5 cellular contexts compared by ENCODE assay signal in the genomic region with DNA sequence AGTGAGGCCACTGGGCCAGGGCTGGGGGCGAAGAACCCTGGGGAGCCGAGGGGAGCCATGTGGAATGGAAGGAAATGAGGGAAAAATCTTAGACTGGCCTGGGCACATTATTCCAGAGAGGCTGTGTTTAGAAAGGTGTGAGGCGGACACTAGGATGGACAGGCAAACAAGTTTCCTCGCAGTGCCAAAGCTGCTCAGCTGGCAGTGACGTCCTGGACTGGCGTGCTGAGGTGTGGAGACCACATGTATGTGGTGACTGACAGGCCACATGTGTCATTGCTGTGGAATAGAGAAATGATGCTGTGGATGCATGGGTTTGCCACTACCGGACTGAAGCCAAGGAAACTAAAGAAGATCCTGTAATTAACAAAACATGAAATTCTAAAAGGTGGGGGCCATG. TPM values are rescaled to one million over a fixed set of nuclear protein-coding genes. Genes with fewer than 3 reads are reported as not detected.
"Had no signal": no experiment of that assay in that cellular context is flagged by ENCODE, and none has a peak within 500 bp of the region (broad histone marks: within the 10 kb centered on the region; RNA-seq: fewer than 3 reads in every experiment).

No MANE protein-coding gene starts in this region.

- H3K27ac ChIP-seq: GM23248 had no signal

- H2AFZ ChIP-seq: GM23248 had no signal

- H3K9ac ChIP-seq: GM23248 had no signal

- H3K4me3 ChIP-seq: GM23248 had no signal

- H3K4me3 Mint-ChIP-seq: H9 had no signal

- H3K27ac Mint-ChIP-seq: H9 had no signal

- DNase-seq: GM23248, GOT3, H9, HCEC 1CT, IMR-90 had no signal

RNA-seq across cellular contexts. Expression of a gene that starts 42.6 kb away (rescaled TPM):
- polyA plus RNA-seq: GM23248 had no signal
